In genomic region chr10:113646337-113647201, GRCh38 we compare ENCODE assay signal across 23 cellular contexts. TPM values are rescaled to one million over a fixed set of nuclear protein-coding genes. Genes with fewer than 3 reads are reported as not detected.
A peak's percentile ranks its signal among the peaks of the same experiment; 100 is the strongest.
DNase-seq lines count a peak whose midpoint lies in the region; ATAC-seq and TF ChIP-seq lines count a peak whose summit lies in the region.
"Had no signal": no experiment of that assay in that cellular context is flagged by ENCODE, and none has a peak within 500 bp of the region (broad histone marks: within the 10 kb centered on the region; RNA-seq: fewer than 3 reads in every experiment).

No MANE protein-coding gene starts in this region.

- intact Hi-C loops in ascending aorta (cut with DNase I) (no loop called here), left lung (cut with DNase I) (no loop called here), PC-9 (cut with micrococcal nuclease; ENCODE audit: unreplicated experiment) (no loop called here)

- CTCF ChIA-PET in PC-9 (lab: Charles Lee) = no interaction called here

- H3K4me1 ChIP-seq in ascending aorta (peaks cover 0 to 8% of the 10 kb centered on the region in 2 donors), gastroesophageal sphincter (peaks cover 0 to 10% (median 0%) of the 10 kb centered on the region in 3 donors), left lung (peaks cover 0 to 4% of the 10 kb centered on the region in 2 donors), PC-9 (replicated peaks; ENCODE audit: insufficient read depth) (no peaks in the 10 kb centered on the region; the same call in 1 of the 2 replicates)
- H3K4me1 ChIP-seq: Peyer's patch had no signal

- DNase-seq in ascending aorta (ENCODE audit: low spot score in 2 of 2) (no peak), left lung (no peak), substantia nigra (lab: John Stamatoyannopoulos, UW) (peak in 27 of 49 donors; percentile 0 to 55 (median 24)), PC-9 (no peak), MV-4-11 (lab: John Stamatoyannopoulos, UW) (no peak), GM19238 (ENCODE audit: insufficient read length, low spot score) (no peak)
- DNase-seq: activated CD4-positive, alpha-beta memory T cell treated with anti-CD3 and anti-CD28 coated beads, Interleukin-2, amount 10 ng/mL, durations not matched to agents 7 days and 5 days; activated gamma-delta T cell treated with Interleukin-2 at 50 U/mL for 16 hours; activated T-cell treated with anti-CD3 and anti-CD28 coated beads for 4 hours; CD8-positive, alpha-beta memory T cell; DMS53; natural killer cell; NCI-H1930; Peyer's patch; stimulated activated CD4-positive, alpha-beta T cell treated with anti-CD3 and anti-CD28 coated beads, Interleukin-2, amount 100 ng/mL, for 48 hours; upper lobe of right lung had no signal

- 80 to 89% methylated on average over 5 to 7 of the region's 10 CpGs for WGBS in gastroesophageal sphincter (ENCODE audit: low coverage in 1 of 2), 2 donors

- H3K9me3 ChIP-seq in ascending aorta (no peaks in the 10 kb centered on the region), gastroesophageal sphincter (no peaks in the 10 kb centered on the region), left lung (no peaks in the 10 kb centered on the region), PC-9 (ENCODE audit: insufficient read depth, low read depth) (no peaks in the 10 kb centered on the region)
- H3K9me3 ChIP-seq: Peyer's patch, upper lobe of right lung had no signal

- H3K4me3 ChIP-seq in ascending aorta (no peak overlapping the region), gastroesophageal sphincter (no peak overlapping the region), left lung (no peak overlapping the region), PC-9 (no peak overlapping the region)
- H3K4me3 ChIP-seq: GM12878, Peyer's patch, smooth muscle cell, upper lobe of right lung had no signal

- TF ChIP-seq CTCF in ascending aorta (IDR thresholded peaks at IDR 0.05) (no peak), gastroesophageal sphincter (IDR thresholded peaks at IDR 0.05) (no peak), left lung (IDR thresholded peaks at IDR 0.05) (no peak), PC-9 (conservative IDR thresholded peaks at IDR 0.05) (no peak)

- H4K20me1 ChIP-seq in PC-9 (ENCODE audit: insufficient read depth) = no peaks in the 10 kb centered on the region

- TF ChIP-seq EP300 in gastroesophageal sphincter (IDR thresholded peaks at IDR 0.05) = no peak

- H3K79me2 ChIP-seq in PC-9 (ENCODE audit: low read depth) = no peaks in the 10 kb centered on the region

- H3K36me3 ChIP-seq in ascending aorta (no peaks in the 10 kb centered on the region), gastroesophageal sphincter (no peaks in the 10 kb centered on the region), left lung (no peaks in the 10 kb centered on the region), PC-9 (ENCODE audit: low read depth) (no peaks in the 10 kb centered on the region)
- H3K36me3 ChIP-seq: Peyer's patch, upper lobe of right lung had no signal

- no peaks in the 10 kb centered on the region for H3K9me2 ChIP-seq in PC-9 (ENCODE audit: insufficient read depth)

- H3F3A ChIP-seq in PC-9 (ENCODE audit: insufficient read depth, low read depth) = no peaks in the 10 kb centered on the region

- H3K4me2 ChIP-seq in PC-9 = no peak overlapping the region
- H3K4me2 ChIP-seq: KMS-11, smooth muscle cell had no signal

- ATAC-seq in gastroesophageal sphincter (peak; percentile 34), left lung (peak; percentile 24), HG03354 (IDR thresholded peaks at IDR 0.05; ENCODE audit: poor library complexity, severe bottlenecking, unreplicated experiment) (no peak)
- ATAC-seq: GM12878, natural killer cell, SK-N-SH treated with all-trans-retinoic acid at 6 μM for 48 hours, upper lobe of right lung, WTC11 had no signal

- no peak overlapping the region for H2AFZ ChIP-seq in PC-9

- POLR2A ChIA-PET in PC-9 (lab: Charles Lee; ENCODE audit: unreplicated experiment) = no interaction called here

- TF ChIP-seq POLR2A in gastroesophageal sphincter (IDR thresholded peaks at IDR 0.05) = no peak

- peak overlapping the region; percentile 35 to 66 for H3K27ac ChIP-seq in ascending aorta
- no peak overlapping the region for H3K27ac ChIP-seq in gastroesophageal sphincter
- H3K27ac ChIP-seq in left lung = no peak overlapping the region
- H3K27ac ChIP-seq in substantia nigra (ENCODE audit: low read depth, low read length, poor library complexity, severe bottlenecking) = no peak overlapping the region
- H3K27ac ChIP-seq in PC-9 = no peak overlapping the region
- H3K27ac ChIP-seq: KMS-11, Peyer's patch, upper lobe of right lung had no signal

- no TSS peak for BruUV-seq in PC-9 (replicated peaks; lab: Mats Ljungman, UMichigan)

- H3K27me3 ChIP-seq in ascending aorta (no peaks in the 10 kb centered on the region), gastroesophageal sphincter (no peaks in the 10 kb centered on the region), left lung (no peaks in the 10 kb centered on the region), PC-9 (ENCODE audit: insufficient read depth, low read depth) (peaks cover 17% of the 10 kb centered on the region)
- H3K27me3 ChIP-seq: Peyer's patch, upper lobe of right lung had no signal

RNA-seq across cellular contexts. Expression of gene NRAP, which starts 17.3 kb away (rescaled TPM):
- total RNA-seq in ascending aorta = not detected
- total RNA-seq in gastroesophageal sphincter = under 1 TPM in 1 of 4 donors, not detected in 3; under 0.01 TPM
- total RNA-seq in left lung = under 1 TPM; 0.09 to 0.26 TPM
- not detected in 2 replicates for total RNA-seq in PC-9 (2021)
- total RNA-seq: activated CD4-positive, alpha-beta memory T cell treated with anti-CD3 and anti-CD28 coated beads, Interleukin-2, amount 10 ng/mL, durations not matched to agents 7 days and 5 days; CD8-positive, alpha-beta memory T cell; GM12878; natural killer cell; Peyer's patch; smooth muscle cell; WTC11 had no signal

RNA-seq across cellular contexts. Expression of gene CASP7, which starts 33.1 kb away (rescaled TPM):
- 27.2 TPM for total RNA-seq in ascending aorta
- total RNA-seq in gastroesophageal sphincter = 10 to 100 TPM; 13.7 to 29.2 (median 20.1) TPM
- 10 to 100 TPM; 34.0 to 39.1 TPM for total RNA-seq in left lung
- total RNA-seq in PC-9 (2021) = 14.0 and 14.8 TPM in 2 replicates

Comparison
In these comparisons a context has a peak if more than half of its experiments do, and no peak if none do; other contexts are left out.
1. DNase-seq: peak in substantia nigra (27 of 49); none in ascending aorta (0 of 2), left lung (0 of 2), PC-9 (0 of 2), MV-4-11 (single experiment) and GM19238 (single experiment).
2. H3K27ac ChIP-seq: peak in ascending aorta (2 of 2); none in gastroesophageal sphincter (0 of 4), left lung (0 of 2), substantia nigra (single experiment) and PC-9 (single experiment).